ENCODE assay signal across 8 cellular contexts in the genomic region with DNA sequence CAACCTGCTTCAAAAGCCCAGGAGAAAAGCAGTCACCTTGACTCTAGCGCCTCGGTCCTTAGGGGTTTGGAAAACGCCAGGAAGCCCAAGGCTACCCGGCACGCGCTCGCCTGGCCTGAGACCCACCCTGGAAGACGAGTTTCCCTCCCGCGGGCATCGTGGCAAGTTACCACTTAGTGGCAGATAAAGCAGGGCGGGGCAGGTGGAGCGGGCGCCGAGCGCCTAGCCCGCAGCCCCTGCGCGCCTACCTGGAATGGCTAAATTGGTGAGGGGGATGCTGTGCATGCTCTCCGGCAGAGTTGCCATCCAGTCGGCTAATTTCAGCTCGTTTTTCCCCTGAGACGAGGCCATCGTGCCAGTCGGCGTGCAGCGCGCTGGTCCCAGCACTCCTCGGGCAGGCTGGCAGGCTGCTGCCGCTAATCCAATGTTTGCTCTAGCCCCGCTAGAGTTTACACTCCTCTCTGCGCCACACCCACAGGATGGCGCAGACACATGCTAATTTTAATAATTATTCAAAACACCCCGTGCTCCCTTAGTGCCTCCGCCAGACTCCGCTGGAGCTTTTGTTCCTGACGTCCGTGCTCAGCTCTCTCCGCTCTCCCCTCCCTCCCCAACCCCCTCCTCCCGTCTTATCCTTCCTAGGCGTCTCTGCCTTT. TPM values are rescaled to one million over a fixed set of nuclear protein-coding genes. Genes with fewer than 3 reads are reported as not detected.
A peak's percentile ranks its signal among the peaks of the same experiment; 100 is the strongest.
DNase-seq lines count a peak whose midpoint lies in the region; ATAC-seq and TF ChIP-seq lines count a peak whose summit lies in the region.

A gene with protein sequence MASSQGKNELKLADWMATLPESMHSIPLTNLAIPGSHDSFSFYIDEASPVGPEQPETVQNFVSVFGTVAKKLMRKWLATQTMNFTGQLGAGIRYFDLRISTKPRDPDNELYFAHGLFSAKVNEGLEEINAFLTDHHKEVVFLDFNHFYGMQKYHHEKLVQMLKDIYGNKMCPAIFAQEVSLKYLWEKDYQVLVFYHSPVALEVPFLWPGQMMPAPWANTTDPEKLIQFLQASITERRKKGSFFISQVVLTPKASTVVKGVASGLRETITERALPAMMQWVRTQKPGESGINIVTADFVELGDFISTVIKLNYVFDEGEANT (minus strand): TSS at position 426 of the 656 bp plus-strand sequence. CDS start 75 bp downstream, at position 351.

- H3K36me3 Mint-ChIP-seq in progenitor cell of endocrine pancreas (ENCODE audit: insufficient read depth): no peaks in the 10 kb centered on the region

- POLR2A ChIA-PET in RWPE1 (lab: Yijun Ruan, JAX; ENCODE audit: low non-redundant PET): no interaction called here

- H3K4me1 ChIP-seq in HAP-1: no peaks in the 10 kb centered on the region
- H3K4me1 ChIP-seq in cardiac muscle cell (ENCODE audit: low read depth): peaks cover 6% of the 10 kb centered on the region
- no peaks in the 10 kb centered on the region for H3K4me1 ChIP-seq in SJCRH30

- H3K9me3 Mint-ChIP-seq in progenitor cell of endocrine pancreas (ENCODE audit: low read depth): no peaks in the 10 kb centered on the region

- H3K36me3 ChIP-seq in HAP-1 (replicated peaks): no peaks in the 10 kb centered on the region
- H3K36me3 ChIP-seq in cardiac muscle cell: no peaks in the 10 kb centered on the region
- no peaks in the 10 kb centered on the region for H3K36me3 ChIP-seq in SJCRH30

- in situ Hi-C loops in HAP-1 (cut with MboI; ENCODE audit: low sequenced_read_pairs): no loop called here

- H3K4me3 ChIP-seq in HAP-1 (peak within 1 kb of the TSS; percentile 6; the same call in 1 of the 2 replicates), cardiac muscle cell (peak within 1 kb of the TSS; percentile 68), SJCRH30 (no peak within 1 kb of the TSS)

- H3K9me3 ChIP-seq in HAP-1 (no peaks in the 10 kb centered on the region), cardiac muscle cell (ENCODE audit: low read depth) (no peaks in the 10 kb centered on the region), SJCRH30 (replicated peaks) (no peaks in the 10 kb centered on the region)

- DNase-seq in HAP-1 (ENCODE audit: low spot score in 2 of 2) (peak; percentile 67), RWPE1 (ENCODE audit: low spot score) (peak; percentile 19), cardiac muscle cell (ENCODE audit: low read depth in 1 of 2, low spot score in 1 of 2) (peak; percentile 67 to 88), progenitor cell of endocrine pancreas (ENCODE audit: low spot score, unreplicated experiment) (peak; percentile 11), COLO829 (ENCODE audit: low spot score) (no peak), SJCRH30 (no peak)

- peak within 1 kb of the TSS; percentile 5 for H3K27ac Mint-ChIP-seq in progenitor cell of endocrine pancreas

- TF ChIP-seq CTCF in RWPE1 (conservative IDR thresholded peaks at IDR 0.05; ENCODE audit: low read depth) (no peak), cardiac muscle cell (IDR thresholded peaks at IDR 0.05; ENCODE audit: low read depth, low read length) (no peak), progenitor cell of endocrine pancreas (IDR thresholded peaks at IDR 0.05; ENCODE audit: unreplicated experiment) (no peak)

- peak within 1 kb of the TSS; percentile 69 for H3K4me3 Mint-ChIP-seq in progenitor cell of endocrine pancreas (ENCODE audit: low read depth)

- H3K4me1 Mint-ChIP-seq in progenitor cell of endocrine pancreas (ENCODE audit: low read depth): peaks cover 12% of the 10 kb centered on the region

- ATAC-seq in GM21447 (IDR thresholded peaks at IDR 0.05; ENCODE audit: unreplicated experiment) (no peak), HG03469 (IDR thresholded peaks at IDR 0.05; ENCODE audit: unreplicated experiment) (no peak)

- H3K27me3 ChIP-seq in HAP-1 (ENCODE audit: low read depth) (no peaks in the 10 kb centered on the region), cardiac muscle cell (no peaks in the 10 kb centered on the region), SJCRH30 (no peaks in the 10 kb centered on the region)

- CTCF ChIA-PET in RWPE1 (lab: Yijun Ruan, JAX): no interaction called here

- peaks cover 40% of the 10 kb centered on the region for H3K27me3 Mint-ChIP-seq in progenitor cell of endocrine pancreas

- H3K27ac ChIP-seq in RWPE1 (no peak within 1 kb of the TSS), cardiac muscle cell (peak within 1 kb of the TSS; percentile 31), SJCRH30 (no peak within 1 kb of the TSS)

RNA-seq across cellular contexts. Expression of the gene that starts here (rescaled TPM):
- total RNA-seq in cardiac muscle cell: 19.3 and 58.6 TPM in 2 replicates
- polyA plus RNA-seq in cardiac muscle cell: 7.9 and 26.0 TPM in 2 replicates
- total RNA-seq in progenitor cell of endocrine pancreas: 1.1 and 1.2 TPM in 2 replicates
- total RNA-seq in SJCRH30 (2014; rRNA removed; shearing (Covaris generic)): not detected in 2 replicates

Comparison
In these comparisons a context has a peak if more than half of its experiments do, and no peak if none do; other contexts are left out.
1. DNase-seq: peak in HAP-1 (2 of 2), RWPE1 (single experiment), cardiac muscle cell (2 of 2) and progenitor cell of endocrine pancreas (single experiment); none in COLO829 (single experiment) and SJCRH30 (0 of 2).